ENCODE assay signal across 27 cellular contexts in the genomic region with DNA sequence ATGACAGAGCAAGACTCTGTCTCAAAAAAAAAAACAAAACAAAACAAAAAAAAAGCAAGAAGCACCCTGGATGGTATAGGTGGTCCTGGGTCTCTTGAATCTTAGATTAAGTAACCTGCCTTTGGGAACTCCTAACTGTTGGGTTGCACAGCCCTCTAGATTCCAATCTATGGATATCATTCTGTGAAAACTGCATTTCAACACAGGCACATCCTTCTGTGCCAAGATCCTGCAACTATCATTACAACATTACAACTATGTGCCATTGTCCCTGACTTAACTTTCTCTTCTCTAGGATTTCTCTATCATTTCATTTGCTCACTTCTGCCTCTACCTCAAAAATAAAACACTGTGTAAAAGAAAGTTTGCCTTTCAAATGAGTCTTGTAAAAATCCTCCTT. TPM values are rescaled to one million over a fixed set of nuclear protein-coding genes. Genes with fewer than 3 reads are reported as not detected.
A peak's percentile ranks its signal among the peaks of the same experiment; 100 is the strongest.
DNase-seq lines count a peak whose midpoint lies in the region; ATAC-seq, FAIRE-seq and TF ChIP-seq lines count a peak whose summit lies in the region.
"Had no signal": no experiment of that assay in that cellular context is flagged by ENCODE, and none has a peak within 500 bp of the region (broad histone marks: within the 10 kb centered on the region; RNA-seq: fewer than 3 reads in every experiment).

No MANE protein-coding gene starts in this region.

- ATAC-seq in GM19452 (IDR thresholded peaks at IDR 0.05; ENCODE audit: unreplicated experiment) = no peak
- no peak for ATAC-seq in GM21737 (IDR thresholded peaks at IDR 0.05; ENCODE audit: unreplicated experiment)
- ATAC-seq: activated CD4-positive, CD25-positive, alpha-beta regulatory T cell treated with anti-CD3 and anti-CD28 coated beads, Interleukin-2, amount 50 U/mL, for 24 hours; right cardiac atrium; stimulated activated memory B cell treated with anti-CD40 and anti-IgM and Interleukin-4, amounts not matched to agents 10 μg/mL and 1 μg/mL and 100 μg/mL, for 72 hours had no signal

- no peak for TF ChIP-seq CTCF in keratinocyte (optimal IDR thresholded peaks at IDR 0.05 in 1 of 3, IDR thresholded peaks at IDR 0.05 in 1 of 3, conservative IDR thresholded peaks at IDR 0.05 in 1 of 3; ENCODE audit: extremely low read depth in 1 of 3, insufficient read depth in 2 of 3, low read length in 3 of 3)

- H3K9me1 ChIP-seq in keratinocyte (ENCODE audit: control insufficient read depth, extremely low read depth, insufficient read depth, low read length) = no peaks in the 10 kb centered on the region

- H3K9ac ChIP-seq in keratinocyte (ENCODE audit: control insufficient read depth, extremely low read depth, insufficient read depth, low read length) (no peak overlapping the region), subcutaneous abdominal adipose tissue (ENCODE audit: low read length in 5 of 5) (no peak overlapping the region)

- H3K9me3 ChIP-seq in keratinocyte (ENCODE audit: control insufficient read depth, low read depth, low read length) (no peaks in the 10 kb centered on the region), subcutaneous abdominal adipose tissue (ENCODE audit: control insufficient read depth in 5 of 5, low read length in 5 of 5) (no peaks in the 10 kb centered on the region)
- H3K9me3 ChIP-seq: heart right ventricle, testis had no signal

- H3K36me3 ChIP-seq in keratinocyte (ENCODE audit: control insufficient read depth in 2 of 2, extremely low read depth in 1 of 2, insufficient read depth in 2 of 2, low read length in 2 of 2) (peaks cover 3 to 10% of the 10 kb centered on the region in 2 experiments), subcutaneous abdominal adipose tissue (ENCODE audit: control insufficient read depth in 5 of 5, insufficient read depth in 5 of 5, low read length in 5 of 5) (peaks cover 8 to 14% (median 13%) of the 10 kb centered on the region in 5 donors)

- peak; percentile 26 for FAIRE-seq in keratinocyte (lab: Jason Lieb, UNC)
- FAIRE-seq: urothelium cell line had no signal

- H3K4me1 ChIP-seq in keratinocyte (ENCODE audit: control insufficient read depth, extremely low read depth, insufficient read depth, low read length) = peaks cover 10% of the 10 kb centered on the region
- H3K4me1 ChIP-seq in subcutaneous abdominal adipose tissue (ENCODE audit: control insufficient read depth in 5 of 5, insufficient read depth in 5 of 5, low read length in 5 of 5) = peaks cover 0 to 29% (median 20%) of the 10 kb centered on the region in 5 donors
- H3K4me1 ChIP-seq: testis had no signal

- no peak overlapping the region for H3K4me2 ChIP-seq in keratinocyte (ENCODE audit: control insufficient read depth, extremely low read depth, insufficient read depth, low read depth, low read length)

- H3K27ac ChIP-seq in keratinocyte (ENCODE audit: control insufficient read depth, insufficient read depth, low read length) (no peak overlapping the region), subcutaneous abdominal adipose tissue (ENCODE audit: low read depth, low read length) (peak overlapping the region; percentile 17)
- H3K27ac ChIP-seq: heart right ventricle, testis had no signal

- H2AFZ ChIP-seq in keratinocyte (ENCODE audit: control insufficient read depth, low read length) = no peak overlapping the region

- no peaks in the 10 kb centered on the region for H3K27me3 ChIP-seq in keratinocyte (ENCODE audit: control insufficient read depth, extremely low read depth, insufficient read depth, low read length)
- H3K27me3 ChIP-seq in subcutaneous abdominal adipose tissue (ENCODE audit: control insufficient read depth in 5 of 5, insufficient read depth in 4 of 5, low read length in 5 of 5) = no peaks in the 10 kb centered on the region
- H3K27me3 ChIP-seq: heart right ventricle, testis had no signal

- peak; percentile 23 for DNase-seq in GM04504 (ENCODE audit: low read depth)
- peak; percentile 24 for DNase-seq in dedifferentiated amniotic fluid mesenchymal stem cell (ENCODE audit: extremely low spot score)
- no peak for DNase-seq in keratinocyte (ENCODE audit: low read depth, low spot score)
- DNase-seq in activated effector memory CD4-positive, alpha-beta T cell treated with Interleukin-2 at 50 U/mL for 16 hours = no peak
- no peak for DNase-seq in 8988T
- DNase-seq: activated CD4-positive, alpha-beta memory T cell treated with anti-CD3 and anti-CD28 coated beads for 36 hours; activated CD8-positive, alpha-beta memory T cell treated with anti-CD3 and anti-CD28 coated beads, Interleukin-2, amount 50 U/mL, for 4 hours; activated naive CD4-positive, alpha-beta T cell treated with anti-CD3 and anti-CD28 coated beads, Interleukin-2, amount 10 ng/mL, durations not matched to agents 7 days and 5 days; AML-193; CD4-positive, alpha-beta memory T cell; H7; heart right ventricle; KG1; MM.1S; NCI-H2029; NCI-H345; NCI-H748 treated with DMSO at 0.1 percent for 48 hours; nephron progenitor cell; right cardiac atrium; stimulated activated CD4-positive, alpha-beta T cell treated with anti-CD3 and anti-CD28 coated beads, Interleukin-4, amount 100 ng/mL, for 4 hours; testis had no signal

- dilution Hi-C loops in keratinocyte (cut with MboI; ENCODE audit: extremely low pct_ligation_motif_present, low sequenced_read_pairs) = no loop called here

- no peaks in the 10 kb centered on the region for H3K79me2 ChIP-seq in keratinocyte (ENCODE audit: control insufficient read depth, insufficient read depth, low read length)

- no peak overlapping the region for H3K4me3 ChIP-seq in keratinocyte (ENCODE audit: control insufficient read depth in 2 of 3, extremely low read depth in 1 of 3, insufficient read depth in 2 of 3, low read depth in 1 of 3, low read length in 3 of 3)
- no peak overlapping the region for H3K4me3 ChIP-seq in subcutaneous abdominal adipose tissue (ENCODE audit: low read depth in 1 of 5, low read length in 5 of 5)
- H3K4me3 ChIP-seq: heart right ventricle, testis had no signal

- no peaks in the 10 kb centered on the region for H4K20me1 ChIP-seq in keratinocyte (ENCODE audit: control insufficient read depth, extremely low read depth, insufficient read depth, low read length)

RNA-seq across cellular contexts. Expression of a gene that starts 9.0 kb away (rescaled TPM):
- polyA plus RNA-seq in keratinocyte = 55.4 to 64.9 TPM (median 59.9 TPM) in 3 replicates
- 137 TPM for polyA plus RNA-seq in keratinocyte (2011; ENCODE audit: low read depth)
- 47.0 and 57.3 TPM in 2 replicates for polyA plus RNA-seq in keratinocyte (2011; cell fraction: cytosol; rRNA removed)
- polyA plus RNA-seq in keratinocyte (2011; cell fraction: nucleus; rRNA removed) = 52.9 and 61.4 TPM in 2 replicates
- polyA plus RNA-seq in keratinocyte (2012; ENCODE audit: low replicate concordance) = 38.8 and 160 TPM in 2 replicates
- 48.8 to 72.1 TPM (median 60.8 TPM) in 3 replicates for polyA minus RNA-seq in keratinocyte
- 40.1 TPM for polyA minus RNA-seq in keratinocyte (2011; cell fraction: cytosol; rRNA and poly(A)+ RNA removed)
- 26.3 and 38.1 TPM in 2 replicates for polyA minus RNA-seq in keratinocyte (2011; cell fraction: nucleus; rRNA and poly(A)+ RNA removed)

Comparison
In these comparisons a context has a peak if more than half of its experiments do, and no peak if none do; other contexts are left out.
1. DNase-seq: peak in GM04504 (single experiment) and dedifferentiated amniotic fluid mesenchymal stem cell (single experiment); none in keratinocyte (single experiment), activated effector memory CD4-positive, alpha-beta T cell treated with Interleukin-2 at 50 U/mL for 16 hours (single experiment) and 8988T (single experiment).